ENCODE assay signal across 1 cellular context in genomic region chr20:539236-539635, GRCh38.
TF ChIP-seq lines count a peak whose summit lies in the region.

No MANE protein-coding gene starts in this region.

TF ChIP-seq in GM12878, 131 proteins besides CTCF, POLR2A, EP300 and RAD21:
- TF ChIP-seq ZNF384 (IDR thresholded peaks at IDR 0.05; ENCODE audit: borderline replicate concordance, low read depth, low read length): no peak
- no peak for TF ChIP-seq KLF5 (IDR thresholded peaks at IDR 0.05; ENCODE audit: partially characterized antibody)
- no peak for TF ChIP-seq JUNB (IDR thresholded peaks at IDR 0.05)
- TF ChIP-seq ATF7 (IDR thresholded peaks at IDR 0.05; ENCODE audit: low read depth): no peak
- no peak for TF ChIP-seq SREBF1 (IDR thresholded peaks at IDR 0.05; ENCODE audit: low read length)
TF ChIP-seq in GM12878: peak in this region for 0.
